8 cellular contexts compared by ENCODE assay signal in the genomic region with DNA sequence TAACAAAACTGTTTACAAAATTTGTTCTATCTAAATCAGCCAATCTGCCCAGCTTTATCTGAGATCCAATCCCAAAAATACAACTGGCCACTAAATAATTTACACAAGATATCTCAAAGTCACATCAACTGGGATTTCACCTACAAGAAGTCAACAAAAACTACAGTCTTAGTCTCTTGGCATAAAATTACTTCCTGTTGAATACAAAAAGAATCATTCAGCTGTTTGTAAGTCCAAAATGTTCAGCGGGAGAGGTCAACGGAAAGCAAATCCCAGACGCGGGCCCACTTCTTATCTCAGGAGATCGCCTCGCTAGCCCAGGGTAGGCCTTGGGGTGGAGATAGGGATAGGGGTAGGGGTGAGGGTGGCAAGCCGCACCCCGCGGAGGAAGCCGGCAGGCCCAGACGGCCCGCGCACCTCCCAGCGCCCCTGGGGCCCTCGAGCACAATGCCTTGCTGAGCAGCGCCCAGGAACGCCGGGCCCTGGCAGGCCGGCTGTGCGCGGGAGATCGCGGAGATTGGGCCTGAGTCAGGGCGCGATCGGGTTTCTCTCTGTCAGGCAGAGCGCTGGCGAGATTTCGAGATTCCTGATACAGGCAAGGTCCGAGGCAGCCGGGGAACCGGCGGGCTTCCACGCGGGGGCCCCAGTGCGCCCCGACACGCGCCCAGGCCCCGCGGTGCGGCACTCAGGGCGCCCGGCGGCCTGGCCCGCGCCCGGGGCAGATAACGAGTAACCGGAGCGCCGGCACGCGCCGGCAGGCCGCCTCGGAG. TPM values are rescaled to one million over a fixed set of nuclear protein-coding genes. Genes with fewer than 3 reads are reported as not detected.
DNase-seq lines count a peak whose midpoint lies in the region; ATAC-seq and TF ChIP-seq lines count a peak whose summit lies in the region.

No MANE protein-coding gene starts in this region.

- H3K4me1 ChIP-seq in Peyer's patch = peaks cover 0 to 17% (median 7%) of the 10 kb centered on the region in 4 donors

- H3K4me3 ChIP-seq in Peyer's patch = peak overlapping the region; percentile 68 to 95 (median 76)

- peak overlapping the region; percentile 90 to 99 (median 94) for H3K27ac ChIP-seq in Peyer's patch

- CTCF ChIA-PET in Calu3 (lab: Charles Lee) = interaction anchor here (0.6 to 1.2 kb wide), 4 partner anchors 111 to 243 kb away, joined by 3 to 9 read pairs (median 4); no protein-coding TSS in a partner anchor

- peaks cover 0 to 34% (median 0%) of the 10 kb centered on the region in 3 donors for H3K36me3 ChIP-seq in Peyer's patch

- TF ChIP-seq CTCF in Calu3 (IDR thresholded peaks at IDR 0.05; ENCODE audit: unreplicated experiment) (no peak), GM20000 (IDR thresholded peaks at IDR 0.05; ENCODE audit: extremely low read depth, missing control alignments) (no peak), Peyer's patch (IDR thresholded peaks at IDR 0.05) (peak in 5 of 6 experiments; percentile 16 to 37 (median 27))

- peaks cover 26% of the 10 kb centered on the region for H3K4me1 Mint-ChIP-seq in Calu3 (ENCODE audit: low read depth, unreplicated experiment)
- H3K4me1 Mint-ChIP-seq in natural killer cell treated with Interleukin-12 subunit alpha and Interleukin-12 subunit beta and Interleukin-15 and Interleukin-18, amount 100 ng/mL, for 72 hours (ENCODE audit: low read depth in 2 of 2) = peaks cover 21 to 44% of the 10 kb centered on the region in 2 donors
- peaks cover 63% of the 10 kb centered on the region for H3K4me1 Mint-ChIP-seq in stimulated activated naive CD8-positive, alpha-beta T cell treated with anti-CD3 and anti-CD28 coated beads, Interleukin-15, Interleukin-2, amounts not matched to agents 100 ng/mL and 50 ng/mL, for 24 hours (ENCODE audit: low read depth)

- no peaks in the 10 kb centered on the region for H3K9me3 ChIP-seq in Peyer's patch

- H3K27ac Mint-ChIP-seq in Calu3 (ENCODE audit: unreplicated experiment) = peak overlapping the region; percentile 78
- peak overlapping the region; percentile 91 to 95 for H3K27ac Mint-ChIP-seq in natural killer cell treated with Interleukin-12 subunit alpha and Interleukin-12 subunit beta and Interleukin-15 and Interleukin-18, amount 100 ng/mL, for 72 hours
- peak overlapping the region; percentile 97 for H3K27ac Mint-ChIP-seq in stimulated activated naive CD8-positive, alpha-beta T cell treated with anti-CD3 and anti-CD28 coated beads, Interleukin-15, Interleukin-2, amounts not matched to agents 100 ng/mL and 50 ng/mL, for 24 hours

- H3K27me3 Mint-ChIP-seq in Calu3 (ENCODE audit: unreplicated experiment) = no peaks in the 10 kb centered on the region
- no peaks in the 10 kb centered on the region for H3K27me3 Mint-ChIP-seq in natural killer cell treated with Interleukin-12 subunit alpha and Interleukin-12 subunit beta and Interleukin-15 and Interleukin-18, amount 100 ng/mL, for 72 hours
- H3K27me3 Mint-ChIP-seq in stimulated activated naive CD8-positive, alpha-beta T cell treated with anti-CD3 and anti-CD28 coated beads, Interleukin-15, Interleukin-2, amounts not matched to agents 100 ng/mL and 50 ng/mL, for 24 hours = no peaks in the 10 kb centered on the region

- ATAC-seq in natural killer cell treated with Interleukin-12 subunit alpha and Interleukin-12 subunit beta and Interleukin-15 and Interleukin-18, amount 100 ng/mL, for 72 hours = peak; percentile 81 to 88

- peak overlapping the region; percentile 75 for H3K4me3 Mint-ChIP-seq in Calu3 (ENCODE audit: low read depth, unreplicated experiment)
- peak overlapping the region; percentile 96 for H3K4me3 Mint-ChIP-seq in natural killer cell treated with Interleukin-12 subunit alpha and Interleukin-12 subunit beta and Interleukin-15 and Interleukin-18, amount 100 ng/mL, for 72 hours
- peak overlapping the region; percentile 99 for H3K4me3 Mint-ChIP-seq in stimulated activated naive CD8-positive, alpha-beta T cell treated with anti-CD3 and anti-CD28 coated beads, Interleukin-15, Interleukin-2, amounts not matched to agents 100 ng/mL and 50 ng/mL, for 24 hours

- TF ChIP-seq POLR2A in Peyer's patch (IDR thresholded peaks at IDR 0.05) = peak in 1 of 2 donors; percentile 48

- H3K27me3 ChIP-seq in Peyer's patch = no peaks in the 10 kb centered on the region

- intact Hi-C loops in Calu3 (cut with micrococcal nuclease; ENCODE audit: unreplicated experiment) = loop anchor here (1.0 to 5.0 kb wide), 2 partner anchors 218 to 253 kb away; no protein-coding TSS in a partner anchor

- DNase-seq in Calu3 (peak; percentile 79), GM20000 (ENCODE audit: low spot score) (peak; percentile 81), HPDE6-E6E7 (ENCODE audit: extremely low spot score) (peak; percentile 56), Peyer's patch (peak; percentile 75 to 88 (median 85)), fibroblast of peridontal ligament (ENCODE audit: extremely low read depth) (peak; percentile 79)
- DNase-seq in activated T-helper 9 cell treated with anti-CD3 and anti-CD28 coated beads, Interleukin-2, amount 50 U/mL, for 16 hours (ENCODE audit: low read depth) = peak; percentile 53
- DNase-seq in natural killer cell treated with Interleukin-12 subunit alpha and Interleukin-12 subunit beta and Interleukin-15 and Interleukin-18, amount 100 ng/mL, for 72 hours (ENCODE audit: low spot score) = peak; percentile 69

- no TSS peak for BruUV-seq in Calu3 (replicated peaks; lab: Mats Ljungman, UMichigan)

- no peaks in the 10 kb centered on the region for H3K9me3 Mint-ChIP-seq in Calu3 (ENCODE audit: low read depth, unreplicated experiment)
- H3K9me3 Mint-ChIP-seq in natural killer cell treated with Interleukin-12 subunit alpha and Interleukin-12 subunit beta and Interleukin-15 and Interleukin-18, amount 100 ng/mL, for 72 hours = no peaks in the 10 kb centered on the region
- H3K9me3 Mint-ChIP-seq in stimulated activated naive CD8-positive, alpha-beta T cell treated with anti-CD3 and anti-CD28 coated beads, Interleukin-15, Interleukin-2, amounts not matched to agents 100 ng/mL and 50 ng/mL, for 24 hours = no peaks in the 10 kb centered on the region

- H3K36me3 Mint-ChIP-seq in Calu3 (ENCODE audit: insufficient read depth, unreplicated experiment) = peaks cover 56% of the 10 kb centered on the region
- H3K36me3 Mint-ChIP-seq in natural killer cell treated with Interleukin-12 subunit alpha and Interleukin-12 subunit beta and Interleukin-15 and Interleukin-18, amount 100 ng/mL, for 72 hours = peaks cover 25% of the 10 kb centered on the region
- H3K36me3 Mint-ChIP-seq in stimulated activated naive CD8-positive, alpha-beta T cell treated with anti-CD3 and anti-CD28 coated beads, Interleukin-15, Interleukin-2, amounts not matched to agents 100 ng/mL and 50 ng/mL, for 24 hours (ENCODE audit: low read depth) = peaks cover 49% of the 10 kb centered on the region

RNA-seq across cellular contexts. Expression of a gene that starts 0.7 kb away (rescaled TPM):
- total RNA-seq in Calu3 (2022) (198 and 232 TPM in 2 replicates), Peyer's patch (100 to 1,000 TPM; 198 to 422 (median 249) TPM)
- total RNA-seq in natural killer cell treated with Interleukin-12 subunit alpha and Interleukin-12 subunit beta and Interleukin-15 and Interleukin-18, amount 100 ng/mL, for 72 hours = 100 to 1,000 TPM; 219 to 287 TPM

RNA-seq across cellular contexts. Expression of a gene that starts 6.4 kb away (rescaled TPM):
- total RNA-seq in Calu3 (2022) (12.6 and 14.6 TPM in 2 replicates), Peyer's patch (1 to 10 TPM; 6.6 to 8.8 (median 7.9) TPM)
- total RNA-seq in natural killer cell treated with Interleukin-12 subunit alpha and Interleukin-12 subunit beta and Interleukin-15 and Interleukin-18, amount 100 ng/mL, for 72 hours = 10 to 100 TPM in 1 of 2 donors, 1 to 10 TPM in 1; 9.8 to 14.1 TPM

Comparison
In these comparisons a context has a peak if more than half of its experiments do, and no peak if none do; other contexts are left out.
1. Peak in every context shown above with its lines: DNase-seq, ATAC-seq, H3K4me3 ChIP-seq and H3K27ac ChIP-seq.
2. CTCF ChIP-seq: peak in Peyer's patch (5 of 6); none in Calu3 (single experiment) and GM20000 (single experiment).